Comparison of ENCODE assay signal across 1 cellular context in genomic region chr17:72604518-72604917, GRCh38.
TF ChIP-seq lines count a peak whose summit lies in the region.

No MANE protein-coding gene starts in this region.

TF ChIP-seq in HepG2, 621 proteins besides CTCF, POLR2A, EP300 and RAD21 (continued from another document and continues in another):
- peak; percentile 51; the same call in 1 of the 2 replicates for TF ChIP-seq MYPOP (CRISPR knock-in tag; IDR thresholded peaks at IDR 0.05)
- TF ChIP-seq ZNF17 (CRISPR knock-in tag; IDR thresholded peaks at IDR 0.05): no peak
- 0 out of 2 replicates have a peak, but pooled peaks have one; percentile 24 for TF ChIP-seq TARDBP (CRISPR knock-in tag; IDR thresholded peaks at IDR 0.05)
- no peak for TF ChIP-seq DDIT3 (CRISPR knock-in tag; IDR thresholded peaks at IDR 0.05)
- no peak for TF ChIP-seq DBP (CRISPR knock-in tag; IDR thresholded peaks at IDR 0.05; ENCODE audit: not compliant biosample characterization)
- no peak; the same call in 1 of the 2 replicates for TF ChIP-seq ZMAT3 (CRISPR knock-in tag; conservative IDR thresholded peaks at IDR 0.05)
- TF ChIP-seq ZBTB37 (CRISPR knock-in tag; IDR thresholded peaks at IDR 0.05): no peak
- no peak for TF ChIP-seq AGO2 (optimal IDR thresholded peaks at IDR 0.05; ENCODE audit: low read depth, low read length)
- TF ChIP-seq ZNF557 (CRISPR knock-in tag; IDR thresholded peaks at IDR 0.05): no peak
- no peak for TF ChIP-seq ADNP (CRISPR knock-in tag; IDR thresholded peaks at IDR 0.05)
- peak; percentile 56; the same call in 1 of the 2 replicates for TF ChIP-seq IRF2 (CRISPR knock-in tag; IDR thresholded peaks at IDR 0.05)
- TF ChIP-seq XBP1 (CRISPR knock-in tag; IDR thresholded peaks at IDR 0.05): no peak
- TF ChIP-seq ZBTB38 (CRISPR knock-in tag; IDR thresholded peaks at IDR 0.05): 0 out of 2 replicates have a peak, but pooled peaks have one; percentile 46
- no peak for TF ChIP-seq POLR2AphosphoS5 (IDR thresholded peaks at IDR 0.05; ENCODE audit: low read depth, low read length)
- TF ChIP-seq MEF2D (CRISPR knock-in tag; IDR thresholded peaks at IDR 0.05): peak; percentile 66
- TF ChIP-seq ZNF564 (CRISPR knock-in tag; IDR thresholded peaks at IDR 0.05): no peak
- no peak for TF ChIP-seq SP2 (CRISPR knock-in tag; IDR thresholded peaks at IDR 0.05)
- no peak for TF ChIP-seq CBX1 (IDR thresholded peaks at IDR 0.05; ENCODE audit: low read depth)
- TF ChIP-seq ZNF432 (CRISPR knock-in tag; IDR thresholded peaks at IDR 0.05; ENCODE audit: borderline replicate concordance): no peak
- TF ChIP-seq ZKSCAN1 (IDR thresholded peaks at IDR 0.05; ENCODE audit: low read length): no peak
- peak; percentile 56; the same call in 1 of the 2 replicates for TF ChIP-seq KDM1A (CRISPR knock-in tag; IDR thresholded peaks at IDR 0.05)
- no peak for TF ChIP-seq XRCC5 (optimal IDR thresholded peaks at IDR 0.05; ENCODE audit: low read length)
- no peak for TF ChIP-seq ATF6 (CRISPR knock-in tag; conservative IDR thresholded peaks at IDR 0.05)
- no peak for TF ChIP-seq ZNF841 (CRISPR knock-in tag; IDR thresholded peaks at IDR 0.05; ENCODE audit: borderline replicate concordance)
- TF ChIP-seq EED (CRISPR knock-in tag; IDR thresholded peaks at IDR 0.05): no peak
- no peak for TF ChIP-seq ZNF790 (CRISPR knock-in tag; IDR thresholded peaks at IDR 0.05; ENCODE audit: borderline replicate concordance)
- TF ChIP-seq GATAD1 (CRISPR knock-in tag; IDR thresholded peaks at IDR 0.05): 0 out of 2 replicates have a peak, but pooled peaks have one; percentile 52
- no peak for TF ChIP-seq ATF5 (CRISPR knock-in tag; IDR thresholded peaks at IDR 0.05; ENCODE audit: low read depth)
- TF ChIP-seq ZKSCAN8 (CRISPR knock-in tag; IDR thresholded peaks at IDR 0.05; ENCODE audit: borderline replicate concordance): peak; percentile 58; the same call in 1 of the 2 replicates
- 0 out of 2 replicates have a peak, but pooled peaks have one; percentile 12 for TF ChIP-seq ZBTB7B (CRISPR knock-in tag; IDR thresholded peaks at IDR 0.05)
- no peak for TF ChIP-seq FOXK2 (IDR thresholded peaks at IDR 0.05)
- TF ChIP-seq ZNF296 (CRISPR knock-in tag; conservative IDR thresholded peaks at IDR 0.05): no peak
- no peak for TF ChIP-seq MNT (IDR thresholded peaks at IDR 0.05)
- TF ChIP-seq BRCA1 (CRISPR knock-in tag; IDR thresholded peaks at IDR 0.05): no peak
- TF ChIP-seq ZNF761 (CRISPR knock-in tag; conservative IDR thresholded peaks at IDR 0.05): no peak
- peak; percentile 71; the same call in 1 of the 2 replicates for TF ChIP-seq ZNF609 (CRISPR knock-in tag; IDR thresholded peaks at IDR 0.05; ENCODE audit: borderline replicate concordance)
- no peak for TF ChIP-seq MTF2 (CRISPR knock-in tag; IDR thresholded peaks at IDR 0.05; ENCODE audit: borderline replicate concordance)
- TF ChIP-seq KIAA2018 (CRISPR knock-in tag; IDR thresholded peaks at IDR 0.05; ENCODE audit: borderline replicate concordance): no peak
